In genomic region chr12:113860950-113861349, GRCh38 we compare ENCODE assay signal across 14 cellular contexts.
DNase-seq lines count a peak whose midpoint lies in the region; ATAC-seq and TF ChIP-seq lines count a peak whose summit lies in the region.
"Had no signal": no experiment of that assay in that cellular context is flagged by ENCODE, and none has a peak within 500 bp of the region (broad histone marks: within the 10 kb centered on the region; RNA-seq: fewer than 3 reads in every experiment).

No MANE protein-coding gene starts in this region.

- H3F3A ChIP-seq in GM23248 (ENCODE audit: insufficient read depth), result no peaks in the 10 kb centered on the region

- H3K4me2 ChIP-seq in GM23248 (ENCODE audit: unreplicated experiment) (no peak overlapping the region), trophoblast cell (ENCODE audit: low read length) (no peak overlapping the region)

- ATAC-seq in GM19463 (IDR thresholded peaks at IDR 0.05; ENCODE audit: unreplicated experiment) (no peak), GM18858 (IDR thresholded peaks at IDR 0.05; ENCODE audit: unreplicated experiment) (no peak), GM18517 (IDR thresholded peaks at IDR 0.05; ENCODE audit: unreplicated experiment) (no peak)
- ATAC-seq: left ventricle myocardium superior, sciatic nerve had no signal

- H3K4me1 Mint-ChIP-seq in endodermal cell, result peaks cover 53% of the 10 kb centered on the region

- DNase-seq in GM23248, result peak; percentile 76
- DNase-seq in NT2/D1 (ENCODE audit: low read depth, low spot score), result no peak
- peak; percentile 71 for DNase-seq in endodermal cell
- DNase-seq in trophoblast cell, result peak; percentile 71 to 78
- DNase-seq in activated CD4-positive, alpha-beta T cell treated with anti-CD3 and anti-CD28 coated beads, Interleukin-2, amount 50 U/mL, for 1 hour, result no peak
- DNase-seq: activated CD8-positive, alpha-beta memory T cell treated with anti-CD3 and anti-CD28 coated beads, Interleukin-2, amount 50 U/mL, for 4 hours; colonic mucosa; left ventricle myocardium superior; NCI-H1694; stimulated activated naive CD4-positive, alpha-beta T cell treated with Interleukin-2 at 50 U/mL for 16 hours had no signal

- peak overlapping the region; percentile 28 for H4K91ac ChIP-seq in trophoblast cell (ENCODE audit: low read depth, low read length)

- H2BK12ac ChIP-seq in trophoblast cell (ENCODE audit: low read length), result peak overlapping the region; percentile 13

- H3K79me2 ChIP-seq in GM23248 (ENCODE audit: insufficient read depth) (no peaks in the 10 kb centered on the region), trophoblast cell (ENCODE audit: control insufficient read depth, insufficient read depth, low read length, poor library complexity) (no peaks in the 10 kb centered on the region)

- no peaks in the 10 kb centered on the region for H3K9me3 ChIP-seq in GM23248 (ENCODE audit: low read depth)
- no peaks in the 10 kb centered on the region for H3K9me3 ChIP-seq in NT2/D1 (ENCODE audit: insufficient read depth, low read length)
- H3K9me3 ChIP-seq in endodermal cell (ENCODE audit: control insufficient read depth, low read length), result no peaks in the 10 kb centered on the region
- H3K9me3 ChIP-seq in trophoblast cell (ENCODE audit: insufficient read depth, low read depth, low read length), result peaks cover 3% of the 10 kb centered on the region
- H3K9me3 ChIP-seq: colonic mucosa had no signal

- H2AFZ ChIP-seq in GM23248 (no peak overlapping the region), trophoblast cell (ENCODE audit: insufficient read depth, low read length, poor library complexity) (no peak overlapping the region)

- H3K4me3 ChIP-seq in GM23248, result no peak overlapping the region
- no peak overlapping the region for H3K4me3 ChIP-seq in NT2/D1 (ENCODE audit: insufficient read length, low read depth)
- no peak overlapping the region for H3K4me3 ChIP-seq in endodermal cell (ENCODE audit: low read length)
- no peak overlapping the region for H3K4me3 ChIP-seq in trophoblast cell (ENCODE audit: low read depth, low read length)
- H3K4me3 ChIP-seq: colonic mucosa had no signal

- H3K4me1 ChIP-seq in GM23248 (ENCODE audit: insufficient read depth), result peaks cover 6% of the 10 kb centered on the region; the same call in 1 of the 2 replicates
- H3K4me1 ChIP-seq in NT2/D1 (ENCODE audit: insufficient read depth, insufficient read length), result peaks cover 36% of the 10 kb centered on the region
- peaks cover 34% of the 10 kb centered on the region for H3K4me1 ChIP-seq in endodermal cell (ENCODE audit: control insufficient read depth, insufficient read depth, low read length)
- peaks cover 9 to 16% of the 10 kb centered on the region in 2 experiments for H3K4me1 ChIP-seq in trophoblast cell (ENCODE audit: control insufficient read depth in 1 of 2, insufficient read depth in 2 of 2, low read length in 2 of 2)
- H3K4me1 ChIP-seq: colonic mucosa had no signal

- H2BK5ac ChIP-seq in trophoblast cell (ENCODE audit: low read depth, low read length, poor library complexity), result no peak overlapping the region

- H3K36me3 Mint-ChIP-seq in endodermal cell (ENCODE audit: low read depth), result peaks cover 21% of the 10 kb centered on the region

- peaks cover 3% of the 10 kb centered on the region for H3K79me1 ChIP-seq in trophoblast cell (ENCODE audit: low read length)

- H3K27me3 Mint-ChIP-seq in endodermal cell (ENCODE audit: insufficient read depth), result no peaks in the 10 kb centered on the region

- H3K27me3 ChIP-seq in GM23248 (replicated peaks; ENCODE audit: insufficient read depth) (no peaks in the 10 kb centered on the region), NT2/D1 (ENCODE audit: insufficient read depth, insufficient read length) (no peaks in the 10 kb centered on the region), endodermal cell (ENCODE audit: control insufficient read depth, insufficient read depth, low read length, poor library complexity, severe bottlenecking) (no peaks in the 10 kb centered on the region), trophoblast cell (ENCODE audit: insufficient read depth, low read length) (no peaks in the 10 kb centered on the region)
- H3K27me3 ChIP-seq: colonic mucosa had no signal

- no peaks in the 10 kb centered on the region for H3K9me2 ChIP-seq in GM23248 (ENCODE audit: insufficient read depth)

- no peak overlapping the region for H2BK120ac ChIP-seq in trophoblast cell (ENCODE audit: insufficient read depth, low read length, poor library complexity)

- H4K12ac ChIP-seq in trophoblast cell (ENCODE audit: low read depth, low read length), result no peak overlapping the region

- peak overlapping the region; percentile 15 for H4K8ac ChIP-seq in trophoblast cell (ENCODE audit: low read depth, low read length)

- H2AK5ac ChIP-seq in trophoblast cell (ENCODE audit: low read length), result no peak overlapping the region

- H3K36me3 ChIP-seq in GM23248 (ENCODE audit: low read depth) (no peaks in the 10 kb centered on the region), NT2/D1 (ENCODE audit: insufficient read depth, insufficient read length, low read length) (peaks cover 35% of the 10 kb centered on the region), endodermal cell (ENCODE audit: control insufficient read depth, insufficient read depth, low read length) (no peaks in the 10 kb centered on the region), trophoblast cell (ENCODE audit: control insufficient read depth in 1 of 2, insufficient read depth in 2 of 2, low read length in 2 of 2) (peaks cover 10 to 12% of the 10 kb centered on the region in 2 experiments)
- H3K36me3 ChIP-seq: colonic mucosa had no signal

- H3K23ac ChIP-seq in trophoblast cell (ENCODE audit: low read length), result no peak overlapping the region

- in situ Hi-C loops in GM23248 (cut with MboI), result no loop called here

- WGBS in GM23248 (ENCODE audit: low coverage in 1 of 2, low lambda C conversion rate in 2 of 2, missing lambda C conversion rate in 2 of 2), 2 experiments, result 72 to 77% methylated on average over 6 to 7 of the region's 7 CpGs
- 83 to 92% methylated on average over 6 to 7 of the region's 7 CpGs for WGBS in endodermal cell (ENCODE audit: insufficient coverage in 1 of 2, insufficient read length in 1 of 2), 2 experiments
- WGBS in trophoblast cell (ENCODE audit: extremely low coverage, insufficient coverage, insufficient read length), result no CpG with 5 or more reads among the region's 7 CpGs

- H3K4me3 Mint-ChIP-seq in endodermal cell, result no peak overlapping the region

- H3K9ac ChIP-seq in GM23248, result no peak overlapping the region
- H3K9ac ChIP-seq in NT2/D1 (ENCODE audit: insufficient read length, low read depth), result peak overlapping the region; percentile 11
- no peak overlapping the region for H3K9ac ChIP-seq in endodermal cell (ENCODE audit: extremely low read depth, low read length, poor library complexity, severe bottlenecking)
- H3K9ac ChIP-seq in trophoblast cell (ENCODE audit: low read length), result no peak overlapping the region

- TF ChIP-seq CTCF in endodermal cell (conservative IDR thresholded peaks at IDR 0.05), result no peak

- H3K27ac Mint-ChIP-seq in endodermal cell, result no peak overlapping the region

- peak overlapping the region; percentile 7 for H3K14ac ChIP-seq in trophoblast cell (ENCODE audit: low read length)

- H4K20me1 ChIP-seq in GM23248 (ENCODE audit: insufficient read depth), result no peaks in the 10 kb centered on the region

- no peaks in the 10 kb centered on the region for H3K9me3 Mint-ChIP-seq in endodermal cell

- H3K27ac ChIP-seq in GM23248 (no peak overlapping the region), endodermal cell (ENCODE audit: low read depth, low read length) (peak overlapping the region; percentile 6), trophoblast cell (ENCODE audit: low read depth, low read length) (no peak overlapping the region)
- H3K27ac ChIP-seq: colonic mucosa had no signal

- no peak overlapping the region for H3K4ac ChIP-seq in trophoblast cell (ENCODE audit: low read depth, low read length)

- no peak overlapping the region for H3K18ac ChIP-seq in trophoblast cell (ENCODE audit: low read length)

Comparison
In these comparisons a context has a peak if more than half of its experiments do, and no peak if none do; other contexts are left out.
1. DNase-seq: peak in GM23248 (single experiment), endodermal cell (single experiment) and trophoblast cell (2 of 2); none in NT2/D1 (single experiment) and activated CD4-positive, alpha-beta T cell treated with anti-CD3 and anti-CD28 coated beads, Interleukin-2, amount 50 U/mL, for 1 hour (single experiment).